In genomic region chr12:49288412-49288853, GRCh38 we compare ENCODE assay signal across 8 cellular contexts. TPM values are rescaled to one million over a fixed set of nuclear protein-coding genes. Genes with fewer than 3 reads are reported as not detected.
DNase-seq lines count a peak whose midpoint lies in the region; ATAC-seq and TF ChIP-seq lines count a peak whose summit lies in the region.

No MANE protein-coding gene starts in this region.

- peak; percentile 51 to 85 (median 77) for TF ChIP-seq CTCF in prostate gland (IDR thresholded peaks at IDR 0.05)

- ATAC-seq in HG03196 (IDR thresholded peaks at IDR 0.05; ENCODE audit: unreplicated experiment) (no peak), GM21447 (IDR thresholded peaks at IDR 0.05; ENCODE audit: unreplicated experiment) (no peak)

- 15% methylated on average over 11 of the region's 11 CpGs for WGBS in prostate gland

- H3K27ac ChIP-seq in prostate gland = no peak overlapping the region

- intact Hi-C loops in prostate gland (cut with DNase I) = loop anchor here (5.0 kb wide), 1 partner anchor 224 kb away; no protein-coding TSS in a partner anchor

- TF ChIP-seq POLR2A in prostate gland (IDR thresholded peaks at IDR 0.05) = no peak

- no peaks in the 10 kb centered on the region for H3K4me1 ChIP-seq in prostate gland (replicated peaks)

- H3K9me3 ChIP-seq in prostate gland = no peaks in the 10 kb centered on the region

- no peak overlapping the region for H3K4me3 ChIP-seq in prostate gland

- no peaks in the 10 kb centered on the region for H3K27me3 ChIP-seq in prostate gland (replicated peaks; ENCODE audit: insufficient read depth)

- no peaks in the 10 kb centered on the region for H3K36me3 ChIP-seq in prostate gland

- DNase-seq in AML-193 (lab: John Stamatoyannopoulos, UW) (peak; percentile 40 to 53), GM19238 (ENCODE audit: insufficient read length, low spot score) (peak; percentile 62), RPMI7951 (ENCODE audit: low read depth) (peak; percentile 50), foreskin melanocyte (peak; percentile 42), prostate gland (ENCODE audit: low spot score) (peak; percentile 34)
- DNase-seq in activated gamma-delta T cell treated with anti-CD3 and anti-CD28 coated beads, Interleukin-2, amount 50 U/mL, for 16 hours (ENCODE audit: low read depth) = peak; percentile 54

RNA-seq across cellular contexts. Expression of gene PRPH, which starts 6.5 kb away (rescaled TPM):
- 0.12 TPM in 1 of 2 replicates, not detected in the other for total RNA-seq in RPMI7951 (2014; rRNA removed; shearing (Covaris generic))
- 10 to 100 TPM in 1 of 2 donors, 1 to 10 TPM in 1; 1.4 to 11.4 TPM for total RNA-seq in prostate gland

RNA-seq across cellular contexts. Expression of gene TUBA1C, which starts 23.6 kb away (rescaled TPM):
- 1,253 and 1,613 TPM in 2 replicates for total RNA-seq in RPMI7951 (2014; rRNA removed; shearing (Covaris generic))
- total RNA-seq in prostate gland = 10 to 100 TPM; 81.9 to 85.6 TPM

RNA-seq across cellular contexts. Expression of gene TROAP, which starts 34.6 kb away (rescaled TPM):
- total RNA-seq in RPMI7951 (2014; rRNA removed; shearing (Covaris generic)) = 49.3 and 59.5 TPM in 2 replicates
- total RNA-seq in prostate gland = 1 to 10 TPM in 1 of 2 donors, under 1 TPM in 1; 0.46 to 5.2 TPM

RNA-seq across cellular contexts. Expression of gene C1QL4, which starts 48.6 kb away (rescaled TPM):
- 1.7 and 3.3 TPM in 2 replicates for total RNA-seq in RPMI7951 (2014; rRNA removed; shearing (Covaris generic))
- 1 to 10 TPM in 1 of 2 donors, not detected in 1; 1.3 TPM for total RNA-seq in prostate gland

RNA-seq across cellular contexts. Expression of gene DNAJC22, which starts 58.3 kb away (rescaled TPM):
- total RNA-seq in RPMI7951 (2014; rRNA removed; shearing (Covaris generic)) = 7.9 and 10.4 TPM in 2 replicates
- 1 to 10 TPM in 1 of 2 donors, under 1 TPM in 1; 0.23 to 4.3 TPM for total RNA-seq in prostate gland

Comparison
In these comparisons a context has a peak if more than half of its experiments do, and no peak if none do; other contexts are left out.
1. RNA of gene TUBA1C, which starts 23.6 kb away (total RNA-seq): 1,253 to 1,613 TPM in RPMI7951; 81.9 to 85.6 TPM in prostate gland; every median in the first group is over 10 times any median in the second.
2. Peak in every context shown above with its lines, with median percentiles within 50 percentile points of each other: DNase-seq.